Comparison of ENCODE assay signal across 1 cellular context in genomic region chr3:190596341-190597285, GRCh38.
TF ChIP-seq lines count a peak whose summit lies in the region.

No MANE protein-coding gene starts in this region.

TF ChIP-seq in WTC11, 78 proteins besides CTCF, POLR2A, EP300 and RAD21 (continued from another document):
- no peak for TF ChIP-seq CBFB (CRISPR knock-in tag; IDR thresholded peaks at IDR 0.05; ENCODE audit: low read depth)
- no peak for TF ChIP-seq ATF6 (CRISPR knock-in tag; IDR thresholded peaks at IDR 0.05)
- no peak for TF ChIP-seq ZBTB21 (CRISPR knock-in tag; IDR thresholded peaks at IDR 0.05; ENCODE audit: borderline replicate concordance)
- no peak for TF ChIP-seq CREB1 (CRISPR knock-in tag; IDR thresholded peaks at IDR 0.05)
- no peak for TF ChIP-seq ZNF671 (CRISPR knock-in tag; IDR thresholded peaks at IDR 0.05)
- no peak for TF ChIP-seq GTF2I (CRISPR knock-in tag; conservative IDR thresholded peaks at IDR 0.05)
- no peak for TF ChIP-seq ZNF512 (CRISPR knock-in tag; IDR thresholded peaks at IDR 0.05; ENCODE audit: borderline replicate concordance)
- no peak for TF ChIP-seq FOXP1 (CRISPR knock-in tag; IDR thresholded peaks at IDR 0.05; ENCODE audit: borderline replicate concordance)
- no peak for TF ChIP-seq E2F4 (CRISPR knock-in tag; IDR thresholded peaks at IDR 0.05; ENCODE audit: borderline replicate concordance, low read depth)
- TF ChIP-seq ZSCAN18 (CRISPR knock-in tag; IDR thresholded peaks at IDR 0.05) = no peak
